Comparison of ENCODE assay signal across 1 cellular context in genomic region chr6:116373300-116373699, GRCh38.
TF ChIP-seq lines count a peak whose summit lies in the region.

No MANE protein-coding gene starts in this region.

TF ChIP-seq in GM12878, 131 proteins besides CTCF, POLR2A, EP300 and RAD21:
- TF ChIP-seq RELA (IDR thresholded peaks at IDR 0.05; ENCODE audit: borderline replicate concordance, partially characterized antibody): no peak
- TF ChIP-seq, protein P1, sequence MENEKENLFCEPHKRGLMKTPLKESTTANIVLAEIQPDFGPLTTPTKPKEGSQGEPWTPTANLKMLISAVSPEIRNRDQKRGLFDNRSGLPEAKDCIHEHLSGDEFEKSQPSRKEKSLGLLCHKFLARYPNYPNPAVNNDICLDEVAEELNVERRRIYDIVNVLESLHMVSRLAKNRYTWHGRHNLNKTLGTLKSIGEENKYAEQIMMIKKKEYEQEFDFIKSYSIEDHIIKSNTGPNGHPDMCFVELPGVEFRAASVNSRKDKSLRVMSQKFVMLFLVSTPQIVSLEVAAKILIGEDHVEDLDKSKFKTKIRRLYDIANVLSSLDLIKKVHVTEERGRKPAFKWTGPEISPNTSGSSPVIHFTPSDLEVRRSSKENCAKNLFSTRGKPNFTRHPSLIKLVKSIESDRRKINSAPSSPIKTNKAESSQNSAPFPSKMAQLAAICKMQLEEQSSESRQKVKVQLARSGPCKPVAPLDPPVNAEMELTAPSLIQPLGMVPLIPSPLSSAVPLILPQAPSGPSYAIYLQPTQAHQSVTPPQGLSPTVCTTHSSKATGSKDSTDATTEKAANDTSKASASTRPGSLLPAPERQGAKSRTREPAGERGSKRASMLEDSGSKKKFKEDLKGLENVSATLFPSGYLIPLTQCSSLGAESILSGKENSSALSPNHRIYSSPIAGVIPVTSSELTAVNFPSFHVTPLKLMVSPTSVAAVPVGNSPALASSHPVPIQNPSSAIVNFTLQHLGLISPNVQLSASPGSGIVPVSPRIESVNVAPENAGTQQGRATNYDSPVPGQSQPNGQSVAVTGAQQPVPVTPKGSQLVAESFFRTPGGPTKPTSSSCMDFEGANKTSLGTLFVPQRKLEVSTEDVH (IDR thresholded peaks at IDR 0.05; ENCODE audit: low read depth, partially characterized antibody): no peak
- no peak for TF ChIP-seq NFXL1 (IDR thresholded peaks at IDR 0.05; ENCODE audit: borderline replicate concordance)
- no peak for TF ChIP-seq NBN (IDR thresholded peaks at IDR 0.05)
- no peak for TF ChIP-seq NRF1 (conservative IDR thresholded peaks at IDR 0.05; ENCODE audit: low read depth, low read length)
- TF ChIP-seq, protein P2, sequence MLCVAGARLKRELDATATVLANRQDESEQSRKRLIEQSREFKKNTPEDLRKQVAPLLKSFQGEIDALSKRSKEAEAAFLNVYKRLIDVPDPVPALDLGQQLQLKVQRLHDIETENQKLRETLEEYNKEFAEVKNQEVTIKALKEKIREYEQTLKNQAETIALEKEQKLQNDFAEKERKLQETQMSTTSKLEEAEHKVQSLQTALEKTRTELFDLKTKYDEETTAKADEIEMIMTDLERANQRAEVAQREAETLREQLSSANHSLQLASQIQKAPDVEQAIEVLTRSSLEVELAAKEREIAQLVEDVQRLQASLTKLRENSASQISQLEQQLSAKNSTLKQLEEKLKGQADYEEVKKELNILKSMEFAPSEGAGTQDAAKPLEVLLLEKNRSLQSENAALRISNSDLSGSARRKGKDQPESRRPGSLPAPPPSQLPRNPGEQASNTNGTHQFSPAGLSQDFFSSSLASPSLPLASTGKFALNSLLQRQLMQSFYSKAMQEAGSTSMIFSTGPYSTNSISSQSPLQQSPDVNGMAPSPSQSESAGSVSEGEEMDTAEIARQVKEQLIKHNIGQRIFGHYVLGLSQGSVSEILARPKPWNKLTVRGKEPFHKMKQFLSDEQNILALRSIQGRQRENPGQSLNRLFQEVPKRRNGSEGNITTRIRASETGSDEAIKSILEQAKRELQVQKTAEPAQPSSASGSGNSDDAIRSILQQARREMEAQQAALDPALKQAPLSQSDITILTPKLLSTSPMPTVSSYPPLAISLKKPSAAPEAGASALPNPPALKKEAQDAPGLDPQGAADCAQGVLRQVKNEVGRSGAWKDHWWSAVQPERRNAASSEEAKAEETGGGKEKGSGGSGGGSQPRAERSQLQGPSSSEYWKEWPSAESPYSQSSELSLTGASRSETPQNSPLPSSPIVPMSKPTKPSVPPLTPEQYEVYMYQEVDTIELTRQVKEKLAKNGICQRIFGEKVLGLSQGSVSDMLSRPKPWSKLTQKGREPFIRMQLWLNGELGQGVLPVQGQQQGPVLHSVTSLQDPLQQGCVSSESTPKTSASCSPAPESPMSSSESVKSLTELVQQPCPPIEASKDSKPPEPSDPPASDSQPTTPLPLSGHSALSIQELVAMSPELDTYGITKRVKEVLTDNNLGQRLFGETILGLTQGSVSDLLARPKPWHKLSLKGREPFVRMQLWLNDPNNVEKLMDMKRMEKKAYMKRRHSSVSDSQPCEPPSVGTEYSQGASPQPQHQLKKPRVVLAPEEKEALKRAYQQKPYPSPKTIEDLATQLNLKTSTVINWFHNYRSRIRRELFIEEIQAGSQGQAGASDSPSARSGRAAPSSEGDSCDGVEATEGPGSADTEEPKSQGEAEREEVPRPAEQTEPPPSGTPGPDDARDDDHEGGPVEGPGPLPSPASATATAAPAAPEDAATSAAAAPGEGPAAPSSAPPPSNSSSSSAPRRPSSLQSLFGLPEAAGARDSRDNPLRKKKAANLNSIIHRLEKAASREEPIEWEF (IDR thresholded peaks at IDR 0.05; ENCODE audit: insufficient replicate concordance, low read depth, low read length): no peak
- no peak for TF ChIP-seq PML (IDR thresholded peaks at IDR 0.05; ENCODE audit: low read length)
- no peak for TF ChIP-seq BCL11A (IDR thresholded peaks at IDR 0.05; ENCODE audit: low read depth, low read length)
- TF ChIP-seq, protein P3, sequence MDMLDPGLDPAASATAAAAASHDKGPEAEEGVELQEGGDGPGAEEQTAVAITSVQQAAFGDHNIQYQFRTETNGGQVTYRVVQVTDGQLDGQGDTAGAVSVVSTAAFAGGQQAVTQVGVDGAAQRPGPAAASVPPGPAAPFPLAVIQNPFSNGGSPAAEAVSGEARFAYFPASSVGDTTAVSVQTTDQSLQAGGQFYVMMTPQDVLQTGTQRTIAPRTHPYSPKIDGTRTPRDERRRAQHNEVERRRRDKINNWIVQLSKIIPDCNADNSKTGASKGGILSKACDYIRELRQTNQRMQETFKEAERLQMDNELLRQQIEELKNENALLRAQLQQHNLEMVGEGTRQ (IDR thresholded peaks at IDR 0.05; ENCODE audit: borderline replicate concordance, low read depth, low read length): no peak
- no peak for TF ChIP-seq STAT3 (IDR thresholded peaks at IDR 0.05; ENCODE audit: low read depth, low read length)
- TF ChIP-seq CHD4 (IDR thresholded peaks at IDR 0.05): no peak
- TF ChIP-seq, protein P4, sequence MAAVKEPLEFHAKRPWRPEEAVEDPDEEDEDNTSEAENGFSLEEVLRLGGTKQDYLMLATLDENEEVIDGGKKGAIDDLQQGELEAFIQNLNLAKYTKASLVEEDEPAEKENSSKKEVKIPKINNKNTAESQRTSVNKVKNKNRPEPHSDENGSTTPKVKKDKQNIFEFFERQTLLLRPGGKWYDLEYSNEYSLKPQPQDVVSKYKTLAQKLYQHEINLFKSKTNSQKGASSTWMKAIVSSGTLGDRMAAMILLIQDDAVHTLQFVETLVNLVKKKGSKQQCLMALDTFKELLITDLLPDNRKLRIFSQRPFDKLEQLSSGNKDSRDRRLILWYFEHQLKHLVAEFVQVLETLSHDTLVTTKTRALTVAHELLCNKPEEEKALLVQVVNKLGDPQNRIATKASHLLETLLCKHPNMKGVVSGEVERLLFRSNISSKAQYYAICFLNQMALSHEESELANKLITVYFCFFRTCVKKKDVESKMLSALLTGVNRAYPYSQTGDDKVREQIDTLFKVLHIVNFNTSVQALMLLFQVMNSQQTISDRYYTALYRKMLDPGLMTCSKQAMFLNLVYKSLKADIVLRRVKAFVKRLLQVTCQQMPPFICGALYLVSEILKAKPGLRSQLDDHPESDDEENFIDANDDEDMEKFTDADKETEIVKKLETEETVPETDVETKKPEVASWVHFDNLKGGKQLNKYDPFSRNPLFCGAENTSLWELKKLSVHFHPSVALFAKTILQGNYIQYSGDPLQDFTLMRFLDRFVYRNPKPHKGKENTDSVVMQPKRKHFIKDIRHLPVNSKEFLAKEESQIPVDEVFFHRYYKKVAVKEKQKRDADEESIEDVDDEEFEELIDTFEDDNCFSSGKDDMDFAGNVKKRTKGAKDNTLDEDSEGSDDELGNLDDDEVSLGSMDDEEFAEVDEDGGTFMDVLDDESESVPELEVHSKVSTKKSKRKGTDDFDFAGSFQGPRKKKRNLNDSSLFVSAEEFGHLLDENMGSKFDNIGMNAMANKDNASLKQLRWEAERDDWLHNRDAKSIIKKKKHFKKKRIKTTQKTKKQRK (IDR thresholded peaks at IDR 0.05; ENCODE audit: low read depth, low read length): no peak
- no peak for TF ChIP-seq HDAC6 (IDR thresholded peaks at IDR 0.05; ENCODE audit: unreplicated experiment)
- TF ChIP-seq, protein P5, sequence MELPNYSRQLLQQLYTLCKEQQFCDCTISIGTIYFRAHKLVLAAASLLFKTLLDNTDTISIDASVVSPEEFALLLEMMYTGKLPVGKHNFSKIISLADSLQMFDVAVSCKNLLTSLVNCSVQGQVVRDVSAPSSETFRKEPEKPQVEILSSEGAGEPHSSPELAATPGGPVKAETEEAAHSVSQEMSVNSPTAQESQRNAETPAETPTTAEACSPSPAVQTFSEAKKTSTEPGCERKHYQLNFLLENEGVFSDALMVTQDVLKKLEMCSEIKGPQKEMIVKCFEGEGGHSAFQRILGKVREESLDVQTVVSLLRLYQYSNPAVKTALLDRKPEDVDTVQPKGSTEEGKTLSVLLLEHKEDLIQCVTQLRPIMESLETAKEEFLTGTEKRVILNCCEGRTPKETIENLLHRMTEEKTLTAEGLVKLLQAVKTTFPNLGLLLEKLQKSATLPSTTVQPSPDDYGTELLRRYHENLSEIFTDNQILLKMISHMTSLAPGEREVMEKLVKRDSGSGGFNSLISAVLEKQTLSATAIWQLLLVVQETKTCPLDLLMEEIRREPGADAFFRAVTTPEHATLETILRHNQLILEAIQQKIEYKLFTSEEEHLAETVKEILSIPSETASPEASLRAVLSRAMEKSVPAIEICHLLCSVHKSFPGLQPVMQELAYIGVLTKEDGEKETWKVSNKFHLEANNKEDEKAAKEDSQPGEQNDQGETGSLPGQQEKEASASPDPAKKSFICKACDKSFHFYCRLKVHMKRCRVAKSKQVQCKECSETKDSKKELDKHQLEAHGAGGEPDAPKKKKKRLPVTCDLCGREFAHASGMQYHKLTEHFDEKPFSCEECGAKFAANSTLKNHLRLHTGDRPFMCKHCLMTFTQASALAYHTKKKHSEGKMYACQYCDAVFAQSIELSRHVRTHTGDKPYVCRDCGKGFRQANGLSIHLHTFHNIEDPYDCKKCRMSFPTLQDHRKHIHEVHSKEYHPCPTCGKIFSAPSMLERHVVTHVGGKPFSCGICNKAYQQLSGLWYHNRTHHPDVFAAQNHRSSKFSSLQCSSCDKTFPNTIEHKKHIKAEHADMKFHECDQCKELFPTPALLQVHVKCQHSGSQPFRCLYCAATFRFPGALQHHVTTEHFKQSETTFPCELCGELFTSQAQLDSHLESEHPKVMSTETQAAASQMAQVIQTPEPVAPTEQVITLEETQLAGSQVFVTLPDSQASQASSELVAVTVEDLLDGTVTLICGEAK (IDR thresholded peaks at IDR 0.05; ENCODE audit: borderline replicate concordance): no peak
- no peak for TF ChIP-seq SMARCA5 (IDR thresholded peaks at IDR 0.05)
- no peak for TF ChIP-seq CBFB (IDR thresholded peaks at IDR 0.05; ENCODE audit: low read depth)
- no peak for TF ChIP-seq SUPT20H (IDR thresholded peaks at IDR 0.05; ENCODE audit: borderline replicate concordance, control insufficient read depth, low read depth, low read length)
- no peak for TF ChIP-seq MEF2A (IDR thresholded peaks at IDR 0.05; ENCODE audit: insufficient read depth, low read depth, low read length)
- TF ChIP-seq YBX1 (IDR thresholded peaks at IDR 0.05): no peak
